In the genomic region with DNA sequence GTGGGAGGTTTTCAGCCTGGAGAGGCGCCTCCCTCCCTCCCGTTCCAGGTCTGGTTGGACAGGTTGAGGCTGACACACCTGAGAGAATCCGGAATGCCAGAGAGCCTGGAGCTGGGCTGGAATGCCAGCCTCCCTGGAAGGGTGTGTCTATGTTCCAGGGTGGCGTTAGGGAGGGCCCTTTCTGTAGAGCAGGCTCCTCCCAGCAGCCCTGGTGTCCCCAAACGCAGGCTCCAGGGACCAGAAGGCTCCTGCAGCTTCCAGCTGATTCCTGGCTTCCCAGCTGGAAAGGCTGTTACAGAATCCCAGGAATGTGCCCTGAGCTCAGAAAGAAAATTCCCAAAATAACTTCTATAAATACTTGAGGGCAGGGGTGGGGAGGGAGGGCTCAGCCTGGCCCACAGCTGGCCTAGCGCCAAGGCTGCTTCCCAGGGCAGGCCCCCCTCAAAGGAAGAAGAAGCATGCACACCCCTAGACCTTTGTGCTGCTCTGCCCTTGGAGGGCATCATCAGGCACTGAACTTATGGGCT, we compare ENCODE assay signal across 1 cellular context.
A peak's percentile ranks its signal among the peaks of the same experiment; 100 is the strongest.
TF ChIP-seq lines count a peak whose summit lies in the region.

No MANE protein-coding gene starts in this region.

TF ChIP-seq in HepG2, 621 proteins besides CTCF, POLR2A, EP300 and RAD21 (continued from another document):
- TF ChIP-seq, protein P1, sequence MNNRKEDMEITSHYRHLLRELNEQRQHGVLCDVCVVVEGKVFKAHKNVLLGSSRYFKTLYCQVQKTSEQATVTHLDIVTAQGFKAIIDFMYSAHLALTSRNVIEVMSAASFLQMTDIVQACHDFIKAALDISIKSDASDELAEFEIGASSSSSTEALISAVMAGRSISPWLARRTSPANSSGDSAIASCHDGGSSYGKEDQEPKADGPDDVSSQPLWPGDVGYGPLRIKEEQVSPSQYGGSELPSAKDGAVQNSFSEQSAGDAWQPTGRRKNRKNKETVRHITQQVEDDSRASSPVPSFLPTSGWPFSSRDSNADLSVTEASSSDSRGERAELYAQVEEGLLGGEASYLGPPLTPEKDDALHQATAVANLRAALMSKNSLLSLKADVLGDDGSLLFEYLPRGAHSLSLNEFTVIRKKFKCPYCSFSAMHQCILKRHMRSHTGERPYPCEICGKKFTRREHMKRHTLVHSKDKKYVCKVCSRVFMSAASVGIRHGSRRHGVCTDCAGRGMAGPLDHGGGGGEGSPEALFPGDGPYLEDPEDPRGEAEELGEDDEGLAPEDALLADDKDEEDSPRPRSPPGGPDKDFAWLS (CRISPR knock-in tag; IDR thresholded peaks at IDR 0.05; ENCODE audit: borderline replicate concordance) = no peak
- TF ChIP-seq KDM2A (CRISPR knock-in tag; IDR thresholded peaks at IDR 0.05; ENCODE audit: borderline replicate concordance, low read depth) (peak; percentile 3; the same call in 1 of the 2 replicates), GPN1 (CRISPR knock-in tag; IDR thresholded peaks at IDR 0.05; ENCODE audit: borderline replicate concordance) (no peak), ZNF337 (CRISPR knock-in tag; IDR thresholded peaks at IDR 0.05; ENCODE audit: borderline replicate concordance, low read depth) (0 out of 2 replicates have a peak, but pooled peaks have one; percentile 6), MAZ (IDR thresholded peaks at IDR 0.05; ENCODE audit: borderline replicate concordance, low read depth, low read length) (0 out of 2 replicates have a peak, but pooled peaks have one; percentile 15), MAZ (CRISPR knock-in tag; IDR thresholded peaks at IDR 0.05; ENCODE audit: low read depth) (no peak), ZNF263 (CRISPR knock-in tag; IDR thresholded peaks at IDR 0.05) (peak; percentile 34; the same call in 1 of the 2 replicates), AHR (CRISPR knock-in tag; IDR thresholded peaks at IDR 0.05) (no peak), CCDC6 (CRISPR knock-in tag; IDR thresholded peaks at IDR 0.05) (no peak)
- TF ChIP-seq, protein P2, sequence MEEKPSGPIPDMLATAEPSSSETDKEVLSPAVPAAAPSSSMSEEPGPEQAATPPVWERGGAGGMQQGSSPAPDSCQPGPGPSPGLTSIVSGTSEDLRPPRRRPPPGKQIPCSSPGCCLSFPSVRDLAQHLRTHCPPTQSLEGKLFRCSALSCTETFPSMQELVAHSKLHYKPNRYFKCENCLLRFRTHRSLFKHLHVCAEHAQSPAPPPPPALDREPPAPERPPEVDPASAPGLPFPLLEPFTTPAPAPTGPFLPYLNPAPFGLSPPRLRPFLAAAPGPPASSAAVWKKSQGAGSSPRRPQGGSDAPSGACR (CRISPR knock-in tag; IDR thresholded peaks at IDR 0.05) = 0 out of 2 replicates have a peak, but pooled peaks have one; percentile 83
